In the genomic region with DNA sequence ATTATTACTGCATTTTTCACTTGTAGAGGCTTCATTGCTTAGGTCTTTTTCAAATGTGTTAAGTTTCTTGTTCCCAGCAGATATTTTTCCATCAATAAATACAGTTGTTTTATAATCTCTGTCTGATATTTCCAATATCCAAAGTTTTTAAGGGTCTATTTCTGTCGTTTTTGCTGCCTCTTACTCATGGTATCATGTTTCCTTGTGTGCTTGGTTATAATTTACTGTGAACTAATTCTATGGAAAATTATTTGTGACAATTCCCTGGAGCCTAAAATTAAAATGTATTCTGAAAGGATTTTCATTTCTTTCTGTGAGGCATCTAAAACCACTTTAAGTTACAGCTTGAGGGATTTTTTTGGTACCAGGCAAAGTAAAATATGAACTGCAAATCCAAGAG, we compare ENCODE assay signal across 34 cellular contexts.
"Had no signal": no experiment of that assay in that cellular context is flagged by ENCODE, and none has a peak within 500 bp of the region (broad histone marks: within the 10 kb centered on the region; RNA-seq: fewer than 3 reads in every experiment).

No MANE protein-coding gene starts in this region.

- H3K4me3 ChIP-seq: MG63 had no signal

- H3K4me2 ChIP-seq: KMS-11 had no signal

- H3K27ac ChIP-seq: KMS-11 had no signal

- H3K9ac ChIP-seq: KMS-11 had no signal

- H3K27me3 ChIP-seq: MG63 had no signal

- DNase-seq: Karpas-422, Kasumi-1, MG63, MM.1S, MV-4-11, NCI-H1048, NCI-H1092, NCI-H1092 treated with DMSO at 0.1 percent for 48 hours, NCI-H1105, NCI-H1105 treated with DMSO at 0.1 percent for 48 hours, NCI-H1417, NCI-H1417 treated with DMSO at 0.1 percent for 48 hours, NCI-H1436, NCI-H1436 treated with DMSO at 0.1 percent for 48 hours, NCI-H146, NCI-H1694, NCI-H1694 treated with DMSO at 0.1 percent for 48 hours, NCI-H187, NCI-H187 treated with DMSO at 0.1 percent for 48 hours, NCI-H1930, NCI-H2029, NCI-H2029 treated with DMSO at 0.1 percent for 48 hours, NCI-H2081, NCI-H2081 treated with DMSO at 0.1 percent for 48 hours, NCI-H2107, NCI-H2171, NCI-H2171 treated with DMSO at 0.1 percent for 48 hours, NCI-H2227 treated with DMSO at 0.1 percent for 48 hours, NCI-H226, NCI-H345, NCI-H446, NCI-H446 treated with DMSO at 0.1 percent for 48 hours, NCI-H510A had no signal
